ENCODE assay signal across 18 cellular contexts in genomic region chr16:72537684-72538083, GRCh38.
DNase-seq lines count a peak whose midpoint lies in the region; ATAC-seq, FAIRE-seq and TF ChIP-seq lines count a peak whose summit lies in the region.
"Had no signal": no experiment of that assay in that cellular context is flagged by ENCODE, and none has a peak within 500 bp of the region (broad histone marks: within the 10 kb centered on the region; RNA-seq: fewer than 3 reads in every experiment).

No MANE protein-coding gene starts in this region.

- no peak for DNase-seq in stimulated activated naive CD8-positive, alpha-beta T cell treated with anti-CD3 and anti-CD28 coated beads, Interleukin-15, amount 100 ng/mL, for 72 hours
- DNase-seq in amniotic epithelial cell (ENCODE audit: low read depth) (peak; percentile 17), fibroblast of pulmonary artery (ENCODE audit: low read depth) (peak; percentile 55), urothelium cell line (ENCODE audit: low spot score) (peak; percentile 28), OCI-M1 (lab: John Stamatoyannopoulos, UW) (no peak), type B pancreatic cell (ENCODE audit: extremely low spot score, unreplicated experiment) (no peak)
- DNase-seq: activated CD4-positive, alpha-beta T cell treated with anti-CD3 and anti-CD28 coated beads for 1 hour; cortex of kidney; GDM1; MG63; NCI-H2029 treated with DMSO at 0.1 percent for 48 hours; NCI-H526 treated with DMSO at 0.1 percent for 48 hours had no signal

- no peak for FAIRE-seq in urothelium cell line (lab: Jason Lieb, UNC)
- FAIRE-seq: frontal cortex had no signal

- H3K4me3 ChIP-seq in fibroblast of pulmonary artery (replicated peaks; ENCODE audit: low read depth, low read length) = no peak overlapping the region
- H3K4me3 ChIP-seq: MG63 had no signal

- no peak overlapping the region for H3K4me3 Mint-ChIP-seq in stimulated activated naive CD8-positive, alpha-beta T cell treated with anti-CD3 and anti-CD28 coated beads, Interleukin-15, Interleukin-2, amounts not matched to agents 100 ng/mL and 50 ng/mL, for 24 hours
- no peak overlapping the region for H3K4me3 Mint-ChIP-seq in stimulated activated naive CD8-positive, alpha-beta T cell treated with anti-CD3 and anti-CD28 coated beads, Interleukin-15, amount 100 ng/mL, for 72 hours
- no peak overlapping the region for H3K4me3 Mint-ChIP-seq in type B pancreatic cell
- H3K4me3 Mint-ChIP-seq: activated naive CD8-positive, alpha-beta T cell; nephron had no signal

- H3K27ac Mint-ChIP-seq in stimulated activated naive CD8-positive, alpha-beta T cell treated with anti-CD3 and anti-CD28 coated beads, Interleukin-15, Interleukin-2, amounts not matched to agents 100 ng/mL and 50 ng/mL, for 24 hours = peak overlapping the region; percentile 22
- no peak overlapping the region for H3K27ac Mint-ChIP-seq in stimulated activated naive CD8-positive, alpha-beta T cell treated with anti-CD3 and anti-CD28 coated beads, Interleukin-15, amount 100 ng/mL, for 72 hours
- no peak overlapping the region for H3K27ac Mint-ChIP-seq in type B pancreatic cell
- H3K27ac Mint-ChIP-seq: activated naive CD8-positive, alpha-beta T cell; nephron had no signal

- no peaks in the 10 kb centered on the region for H3K36me3 Mint-ChIP-seq in stimulated activated naive CD8-positive, alpha-beta T cell treated with anti-CD3 and anti-CD28 coated beads, Interleukin-15, Interleukin-2, amounts not matched to agents 100 ng/mL and 50 ng/mL, for 24 hours (ENCODE audit: low read depth)
- H3K36me3 Mint-ChIP-seq in type B pancreatic cell = no peaks in the 10 kb centered on the region

- TF ChIP-seq CTCF in fibroblast of pulmonary artery (IDR thresholded peaks at IDR 0.05; ENCODE audit: low read length, missing control alignments) (no peak), type B pancreatic cell (conservative IDR thresholded peaks at IDR 0.05) (no peak)

- no peak for ATAC-seq in stimulated activated naive CD8-positive, alpha-beta T cell treated with anti-CD3 and anti-CD28 coated beads, Interleukin-15, amount 100 ng/mL, for 72 hours
- no peak for ATAC-seq in esophagus mucosa
- ATAC-seq: Panc1 had no signal

- peaks cover 5% of the 10 kb centered on the region for H3K4me1 Mint-ChIP-seq in stimulated activated naive CD8-positive, alpha-beta T cell treated with anti-CD3 and anti-CD28 coated beads, Interleukin-15, Interleukin-2, amounts not matched to agents 100 ng/mL and 50 ng/mL, for 24 hours (ENCODE audit: low read depth)
- peaks cover 5% of the 10 kb centered on the region for H3K4me1 Mint-ChIP-seq in stimulated activated naive CD8-positive, alpha-beta T cell treated with anti-CD3 and anti-CD28 coated beads, Interleukin-15, amount 100 ng/mL, for 72 hours
- no peaks in the 10 kb centered on the region for H3K4me1 Mint-ChIP-seq in type B pancreatic cell (ENCODE audit: unreplicated experiment)
- H3K4me1 Mint-ChIP-seq: nephron had no signal

- H3K27me3 Mint-ChIP-seq in stimulated activated naive CD8-positive, alpha-beta T cell treated with anti-CD3 and anti-CD28 coated beads, Interleukin-15, Interleukin-2, amounts not matched to agents 100 ng/mL and 50 ng/mL, for 24 hours = no peaks in the 10 kb centered on the region
- no peaks in the 10 kb centered on the region for H3K27me3 Mint-ChIP-seq in stimulated activated naive CD8-positive, alpha-beta T cell treated with anti-CD3 and anti-CD28 coated beads, Interleukin-15, amount 100 ng/mL, for 72 hours
- no peaks in the 10 kb centered on the region for H3K27me3 Mint-ChIP-seq in type B pancreatic cell
- H3K27me3 Mint-ChIP-seq: activated naive CD8-positive, alpha-beta T cell had no signal

- H3K9me3 Mint-ChIP-seq in stimulated activated naive CD8-positive, alpha-beta T cell treated with anti-CD3 and anti-CD28 coated beads, Interleukin-15, Interleukin-2, amounts not matched to agents 100 ng/mL and 50 ng/mL, for 24 hours = no peaks in the 10 kb centered on the region
- no peaks in the 10 kb centered on the region for H3K9me3 Mint-ChIP-seq in stimulated activated naive CD8-positive, alpha-beta T cell treated with anti-CD3 and anti-CD28 coated beads, Interleukin-15, amount 100 ng/mL, for 72 hours
- H3K9me3 Mint-ChIP-seq in type B pancreatic cell = no peaks in the 10 kb centered on the region
- H3K9me3 Mint-ChIP-seq: nephron had no signal

Comparison
In these comparisons a context has a peak if more than half of its experiments do, and no peak if none do; other contexts are left out.
1. DNase-seq: peak in amniotic epithelial cell (single experiment), fibroblast of pulmonary artery (single experiment) and urothelium cell line (single experiment); none in stimulated activated naive CD8-positive, alpha-beta T cell treated with anti-CD3 and anti-CD28 coated beads, Interleukin-15, amount 100 ng/mL, for 72 hours (0 of 2), OCI-M1 (single experiment) and type B pancreatic cell (single experiment).